In the genomic region with DNA sequence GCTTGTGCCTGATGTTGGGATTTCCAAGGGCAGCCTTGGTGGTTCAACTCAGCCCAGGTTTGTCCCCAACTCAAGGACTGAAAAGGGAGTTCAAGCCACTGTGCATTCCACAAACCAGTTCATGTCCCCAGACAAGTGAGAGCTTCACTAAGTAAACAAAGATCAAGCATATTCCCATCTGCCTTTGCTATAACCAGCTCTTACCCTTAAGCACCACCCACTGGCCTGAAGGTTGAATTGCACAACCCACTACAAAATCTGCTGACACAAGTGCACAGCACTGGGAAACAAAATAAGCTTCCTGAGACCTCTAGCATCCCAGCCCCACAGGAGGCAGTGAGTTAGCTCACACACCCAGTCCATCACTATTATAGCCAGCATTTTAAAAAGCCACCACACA, we compare ENCODE assay signal across 8 cellular contexts.
DNase-seq lines count a peak whose midpoint lies in the region; ATAC-seq, FAIRE-seq and TF ChIP-seq lines count a peak whose summit lies in the region.

No MANE protein-coding gene starts in this region.

- no peak for TF ChIP-seq EP300 in stomach (IDR thresholded peaks at IDR 0.05)

- no peak overlapping the region for H3K4me3 Mint-ChIP-seq in MCF 10A (ENCODE audit: unreplicated experiment)
- no peak overlapping the region for H3K4me3 Mint-ChIP-seq in progenitor cell of endocrine pancreas (ENCODE audit: low read depth)
- H3K4me3 Mint-ChIP-seq in stimulated activated naive CD8-positive, alpha-beta T cell treated with anti-CD3 and anti-CD28 coated beads, Interleukin-15, amount 100 ng/mL, for 72 hours = no peak overlapping the region

- H3K27me3 ChIP-seq in breast epithelium = no peaks in the 10 kb centered on the region
- H3K27me3 ChIP-seq in bronchial epithelial cell (ENCODE audit: control insufficient read depth, insufficient read depth, low read length) = no peaks in the 10 kb centered on the region
- no peaks in the 10 kb centered on the region for H3K27me3 ChIP-seq in stomach

- no peaks in the 10 kb centered on the region for H3K9me3 Mint-ChIP-seq in MCF 10A (ENCODE audit: unreplicated experiment)
- H3K9me3 Mint-ChIP-seq in progenitor cell of endocrine pancreas (ENCODE audit: low read depth) = peaks cover 8% of the 10 kb centered on the region
- H3K9me3 Mint-ChIP-seq in stimulated activated naive CD8-positive, alpha-beta T cell treated with anti-CD3 and anti-CD28 coated beads, Interleukin-15, amount 100 ng/mL, for 72 hours = peaks cover 4 to 11% of the 10 kb centered on the region in 2 donors

- H3K4me1 Mint-ChIP-seq in MCF 10A (ENCODE audit: insufficient read depth, unreplicated experiment) (no peaks in the 10 kb centered on the region), progenitor cell of endocrine pancreas (ENCODE audit: low read depth) (peaks cover 4% of the 10 kb centered on the region)
- no peaks in the 10 kb centered on the region for H3K4me1 Mint-ChIP-seq in stimulated activated naive CD8-positive, alpha-beta T cell treated with anti-CD3 and anti-CD28 coated beads, Interleukin-15, amount 100 ng/mL, for 72 hours

- POLR2A ChIA-PET in MCF 10A (lab: Yijun Ruan, JAX) = no interaction called here

- FAIRE-seq in bronchial epithelial cell (lab: Jason Lieb, UNC) = peak; percentile 83

- H3K4me1 ChIP-seq in breast epithelium = no peaks in the 10 kb centered on the region
- no peaks in the 10 kb centered on the region for H3K4me1 ChIP-seq in stomach

- no peak overlapping the region for H3K27ac ChIP-seq in breast epithelium
- no peak overlapping the region for H3K27ac ChIP-seq in stomach

- no peak overlapping the region for H3K27ac Mint-ChIP-seq in MCF 10A (ENCODE audit: low read depth, unreplicated experiment)
- H3K27ac Mint-ChIP-seq in progenitor cell of endocrine pancreas = no peak overlapping the region
- H3K27ac Mint-ChIP-seq in stimulated activated naive CD8-positive, alpha-beta T cell treated with anti-CD3 and anti-CD28 coated beads, Interleukin-15, amount 100 ng/mL, for 72 hours = no peak overlapping the region

- no TSS peak for BruUV-seq in MCF 10A (replicated peaks; lab: Mats Ljungman, UMichigan)

- H3K27me3 Mint-ChIP-seq in MCF 10A (ENCODE audit: insufficient read depth, unreplicated experiment) (no peaks in the 10 kb centered on the region), progenitor cell of endocrine pancreas (no peaks in the 10 kb centered on the region)
- no peaks in the 10 kb centered on the region for H3K27me3 Mint-ChIP-seq in stimulated activated naive CD8-positive, alpha-beta T cell treated with anti-CD3 and anti-CD28 coated beads, Interleukin-15, amount 100 ng/mL, for 72 hours

- TF ChIP-seq POLR2A in breast epithelium (IDR thresholded peaks at IDR 0.05) (no peak), stomach (IDR thresholded peaks at IDR 0.05) (no peak)

- no peaks in the 10 kb centered on the region for H3K36me3 ChIP-seq in breast epithelium
- no peaks in the 10 kb centered on the region for H3K36me3 ChIP-seq in bronchial epithelial cell (ENCODE audit: control insufficient read depth, insufficient read depth, low read length)
- H3K36me3 ChIP-seq in stomach = no peaks in the 10 kb centered on the region

- CTCF ChIA-PET in MCF 10A (lab: Yijun Ruan, JAX) = interaction anchor here (0.6 to 1.6 kb wide), 6 partner anchors 27 to 458 kb away, joined by 3 to 6 read pairs (median 3); no protein-coding TSS in a partner anchor

- DNase-seq in MCF 10A (ENCODE audit: unreplicated experiment) (peak; percentile 58), breast epithelium (ENCODE audit: low spot score in 2 of 2) (no peak), NCI-H1694 (lab: John Stamatoyannopoulos, UW) (peak; percentile 23), bronchial epithelial cell (ENCODE audit: low read depth) (peak; percentile 65), progenitor cell of endocrine pancreas (ENCODE audit: low spot score, unreplicated experiment) (no peak), stomach (no peak)
- DNase-seq in stimulated activated naive CD8-positive, alpha-beta T cell treated with anti-CD3 and anti-CD28 coated beads, Interleukin-15, amount 100 ng/mL, for 72 hours = no peak

- peak; percentile 92 for ATAC-seq in HG02798 (IDR thresholded peaks at IDR 0.05; ENCODE audit: poor library complexity, unreplicated experiment)
- ATAC-seq in stimulated activated naive CD8-positive, alpha-beta T cell treated with anti-CD3 and anti-CD28 coated beads, Interleukin-15, amount 100 ng/mL, for 72 hours = no peak

- intact Hi-C loops in MCF 10A (cut with micrococcal nuclease) = loop anchor here (1.0 kb wide), 1 partner anchor 439 kb away; no protein-coding TSS in a partner anchor
- intact Hi-C loops in breast epithelium (cut with DNase I; ENCODE audit: low total_unique reads) = no loop called here
- intact Hi-C loops in stomach (cut with DNase I; ENCODE audit: low total_unique reads) = no loop called here

- H3K36me3 Mint-ChIP-seq in MCF 10A (ENCODE audit: insufficient read depth, unreplicated experiment) (no peaks in the 10 kb centered on the region), progenitor cell of endocrine pancreas (ENCODE audit: insufficient read depth) (peaks cover 3% of the 10 kb centered on the region)

- H3K9me3 ChIP-seq in breast epithelium = peaks cover 0 to 14% of the 10 kb centered on the region in 2 donors
- peaks cover 0 to 14% (median 12%) of the 10 kb centered on the region in 4 donors for H3K9me3 ChIP-seq in stomach

- H3K4me3 ChIP-seq in breast epithelium = no peak overlapping the region
- no peak overlapping the region for H3K4me3 ChIP-seq in bronchial epithelial cell (ENCODE audit: low read depth, low read length)
- H3K4me3 ChIP-seq in stomach = no peak overlapping the region

- TF ChIP-seq CTCF in MCF 10A (IDR thresholded peaks at IDR 0.05; ENCODE audit: unreplicated experiment) (peak; percentile 21), breast epithelium (IDR thresholded peaks at IDR 0.05) (no peak), bronchial epithelial cell (IDR thresholded peaks at IDR 0.05; ENCODE audit: insufficient read depth, low read length, severe bottlenecking) (peak; percentile 50), progenitor cell of endocrine pancreas (IDR thresholded peaks at IDR 0.05; ENCODE audit: unreplicated experiment) (peak; percentile 27), stomach (IDR thresholded peaks at IDR 0.05) (no peak)

Comparison
In these comparisons a context has a peak if more than half of its experiments do, and no peak if none do; other contexts are left out.
1. DNase-seq: peak in MCF 10A (single experiment), NCI-H1694 (single experiment) and bronchial epithelial cell (single experiment); none in breast epithelium (0 of 2), progenitor cell of endocrine pancreas (single experiment), stimulated activated naive CD8-positive, alpha-beta T cell treated with anti-CD3 and anti-CD28 coated beads, Interleukin-15, amount 100 ng/mL, for 72 hours (0 of 2) and stomach (single experiment).
2. CTCF ChIP-seq: peak in MCF 10A (single experiment), bronchial epithelial cell (single experiment) and progenitor cell of endocrine pancreas (single experiment); none in breast epithelium (0 of 3) and stomach (0 of 7).